ENCODE assay signal across 9 cellular contexts in the genomic region with DNA sequence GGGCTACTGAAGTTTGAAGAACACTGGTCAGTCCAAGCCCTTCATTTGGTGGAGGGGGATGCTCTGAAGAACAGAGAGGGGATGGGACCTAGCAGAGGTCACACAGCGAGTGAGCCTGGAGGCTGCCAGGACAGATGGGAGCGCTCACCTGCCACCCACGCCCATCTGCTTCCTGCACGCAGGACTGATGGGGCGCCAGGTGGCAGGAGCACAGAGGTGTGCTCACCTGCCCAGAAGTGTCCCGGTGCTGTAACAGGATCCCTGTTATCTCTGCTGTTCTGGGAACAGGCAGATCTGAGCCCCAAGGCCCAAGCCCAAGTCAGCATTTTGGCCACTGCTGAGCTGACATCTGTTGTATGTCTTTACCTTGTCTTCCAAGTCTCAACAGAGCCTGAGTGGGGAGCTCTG. TPM values are rescaled to one million over a fixed set of nuclear protein-coding genes. Genes with fewer than 3 reads are reported as not detected.
DNase-seq lines count a peak whose midpoint lies in the region; ATAC-seq and TF ChIP-seq lines count a peak whose summit lies in the region.
"Had no signal": no experiment of that assay in that cellular context is flagged by ENCODE, and none has a peak within 500 bp of the region (broad histone marks: within the 10 kb centered on the region; RNA-seq: fewer than 3 reads in every experiment).

No MANE protein-coding gene starts in this region.

- H3K27me3 Mint-ChIP-seq in type B pancreatic cell: no peaks in the 10 kb centered on the region

- H3K4me3 Mint-ChIP-seq in type B pancreatic cell: no peak overlapping the region

- TF ChIP-seq CTCF in Panc1 (IDR thresholded peaks at IDR 0.05) (no peak), type B pancreatic cell (conservative IDR thresholded peaks at IDR 0.05) (no peak)

- H3K4me1 Mint-ChIP-seq in type B pancreatic cell (ENCODE audit: unreplicated experiment): peaks cover 39% of the 10 kb centered on the region

- no peaks in the 10 kb centered on the region for H3K36me3 Mint-ChIP-seq in type B pancreatic cell

- H3K27ac Mint-ChIP-seq in type B pancreatic cell: peak overlapping the region; percentile 90

- H3K4me3 ChIP-seq in Panc1 (ENCODE audit: low read depth in 2 of 2, low read length in 2 of 2): no peak overlapping the region

- peak overlapping the region; percentile 66 for H3K27ac ChIP-seq in Panc1 (ENCODE audit: low read length)

- peaks cover 33% of the 10 kb centered on the region for H3K4me1 ChIP-seq in Panc1 (ENCODE audit: control insufficient read depth, insufficient read depth, low read length)

- no peaks in the 10 kb centered on the region for H3K9me3 ChIP-seq in Panc1 (ENCODE audit: control insufficient read depth, insufficient read depth, low read depth, low read length)

- no peaks in the 10 kb centered on the region for H3K36me3 ChIP-seq in Panc1 (ENCODE audit: control insufficient read depth, insufficient read depth, low read length)

- CTCF ChIA-PET in Panc1 (lab: Charles Lee): no interaction called here

- no peaks in the 10 kb centered on the region for H3K27me3 ChIP-seq in Panc1 (ENCODE audit: control insufficient read depth, insufficient read depth, low read length)

- BruUV-seq in Panc1 (replicated peaks; lab: Mats Ljungman, UMichigan): no TSS peak

- H3K9me3 Mint-ChIP-seq in type B pancreatic cell: no peaks in the 10 kb centered on the region

- intact Hi-C loops in Panc1 (cut with micrococcal nuclease; ENCODE audit: unreplicated experiment): no loop called here
- intact Hi-C loops in head of caudate nucleus (cut with DNase I): no loop called here

- in situ Hi-C loops in Panc1 (cut with HindIII; ENCODE audit: low pct_unique_long_range_greater_than_20kb, low sequenced_read_pairs): no loop called here

- DNase-seq in NCI-H748 (lab: John Stamatoyannopoulos, UW; ENCODE audit: unreplicated experiment): peak; percentile 35
- no peak for DNase-seq in NCI-H748 treated with DMSO at 0.1 percent for 48 hours (lab: John Stamatoyannopoulos, UW)
- DNase-seq in Panc1 (ENCODE audit: low read depth, low spot score): no peak
- DNase-seq in kidney tubule cell (ENCODE audit: low spot score): peak; percentile 35
- no peak for DNase-seq in type B pancreatic cell (ENCODE audit: extremely low spot score, unreplicated experiment)
- no peak for DNase-seq in SIG-M5 (lab: John Stamatoyannopoulos, UW)
- no peak for DNase-seq in head of caudate nucleus
- DNase-seq: left cardiac atrium had no signal

- ATAC-seq in Panc1 (no peak), GM21367 (IDR thresholded peaks at IDR 0.05; ENCODE audit: unreplicated experiment) (no peak)

- POLR2A ChIA-PET in Panc1 (lab: Charles Lee): interaction anchor here (0.6 kb wide), 1 partner anchor 12 kb away, joined by 4 read pairs; no protein-coding TSS in a partner anchor

RNA-seq across cellular contexts. Expression of gene EPHB2, which starts 40.5 kb away (rescaled TPM):
- total RNA-seq in Panc1 (2021; ENCODE audit: unreplicated experiment): 29.0 TPM
- 27.5 TPM for polyA plus RNA-seq in Panc1 (2012; ENCODE audit: insufficient read length)
- 40.3 and 44.6 TPM in 2 replicates for total RNA-seq in type B pancreatic cell (ENCODE audit: low replicate concordance)

Comparison
In these comparisons a context has a peak if more than half of its experiments do, and no peak if none do; other contexts are left out.
1. DNase-seq: peak in NCI-H748 (single experiment) and kidney tubule cell (single experiment); none in NCI-H748 treated with DMSO at 0.1 percent for 48 hours (single experiment), Panc1 (single experiment), type B pancreatic cell (single experiment), SIG-M5 (single experiment) and head of caudate nucleus (0 of 42).